ENCODE assay signal across 8 cellular contexts in the genomic region with DNA sequence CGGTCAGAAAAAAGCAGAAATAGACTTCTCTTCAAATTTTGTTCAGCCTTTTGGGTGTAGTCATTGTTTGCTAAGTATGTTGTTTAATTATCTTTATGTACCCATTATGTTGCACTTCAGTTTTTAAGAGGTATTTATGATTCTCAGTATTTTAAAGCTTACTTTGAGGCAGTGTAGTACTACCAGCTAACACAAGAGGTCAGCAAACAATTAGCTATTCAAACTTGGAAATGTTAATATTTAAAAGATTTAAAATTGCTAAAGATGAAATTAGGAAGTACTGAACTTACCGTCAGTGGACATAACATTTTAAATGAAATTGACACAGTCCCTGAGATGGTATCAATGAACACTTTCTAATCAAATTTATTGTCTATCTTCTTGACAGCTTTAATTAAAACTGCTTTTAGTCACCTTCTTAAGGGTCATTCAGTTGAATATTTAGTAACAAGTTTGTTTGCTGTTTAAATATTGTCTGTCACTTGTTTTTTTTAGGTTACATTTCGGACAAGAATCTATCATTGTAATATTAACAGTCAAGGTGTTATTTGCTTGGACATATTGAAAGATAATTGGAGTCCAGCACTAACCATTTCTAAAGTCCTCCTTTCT. TPM values are rescaled to one million over a fixed set of nuclear protein-coding genes. Genes with fewer than 3 reads are reported as not detected.
DNase-seq lines count a peak whose midpoint lies in the region; ATAC-seq and TF ChIP-seq lines count a peak whose summit lies in the region.

No MANE protein-coding gene starts in this region.

- H3K27ac ChIP-seq in OCI-LY7 (ENCODE audit: low read depth, low read length, poor library complexity, severe bottlenecking) (no peak overlapping the region), parathyroid adenoma (no peak overlapping the region), caudate nucleus (ENCODE audit: low read depth, low read length) (no peak overlapping the region)

- BruUV-seq in OCI-LY7 (replicated peaks; lab: Mats Ljungman, UMichigan) = no TSS peak

- no peak overlapping the region for H3K4me3 ChIP-seq in AG04449 (ENCODE audit: low read depth, low read length)
- H3K4me3 ChIP-seq in OCI-LY7 (ENCODE audit: low read depth, low read length, poor library complexity, severe bottlenecking) = no peak overlapping the region
- H3K4me3 ChIP-seq in parathyroid adenoma (ENCODE audit: low read depth, low read length) = no peak overlapping the region

- intact Hi-C loops in OCI-LY7 (cut with micrococcal nuclease; ENCODE audit: unreplicated experiment) = loop anchor here (2.0 kb wide), 2 partner anchors 56 to 350 kb away; partner anchors contain the start of gene NR1D2

- CTCF ChIA-PET in AG04449 (lab: Yijun Ruan, JAX) (interaction anchor here (0.6 to 5.8 kb wide), 29 partner anchors 8 to 741 kb away, joined by 3 to 70 read pairs (median 4); no protein-coding TSS in a partner anchor), OCI-LY7 (lab: Charles Lee; ENCODE audit: unreplicated experiment) (interaction anchor here (0.5 to 1.6 kb wide), 3 partner anchors 36 to 230 kb away, joined by 3 to 4 read pairs (median 3); no protein-coding TSS in a partner anchor)

- H3K36me3 ChIP-seq in OCI-LY7 (ENCODE audit: insufficient read depth, low read length) = peaks cover 61% of the 10 kb centered on the region
- H3K36me3 ChIP-seq in parathyroid adenoma (ENCODE audit: control insufficient read depth, insufficient read depth, low read length) = no peaks in the 10 kb centered on the region

- TF ChIP-seq CTCF in AG04449 (IDR thresholded peaks at IDR 0.05; ENCODE audit: insufficient read depth, low read length, missing control alignments) = peak; percentile 53
- peak; percentile 44 for TF ChIP-seq CTCF in GM13976 (IDR thresholded peaks at IDR 0.05; ENCODE audit: borderline replicate concordance, control extremely low read depth, extremely low read depth, insufficient read depth, missing control alignments)
- peak; percentile 98 for TF ChIP-seq CTCF in OCI-LY7 (conservative IDR thresholded peaks at IDR 0.05; ENCODE audit: low read length)
- peak; percentile 92 for TF ChIP-seq CTCF in parathyroid adenoma (IDR thresholded peaks at IDR 0.05)
- peak in 1 of 3 donors; percentile 46 for TF ChIP-seq CTCF in omental fat pad (IDR thresholded peaks at IDR 0.05)

- H3K27me3 ChIP-seq in parathyroid adenoma (ENCODE audit: control insufficient read depth, insufficient read depth, low read length) = no peaks in the 10 kb centered on the region

- H3K4me2 ChIP-seq in OCI-LY7 (ENCODE audit: low read length) (no peak overlapping the region), parathyroid adenoma (ENCODE audit: low read length) (no peak overlapping the region)

- in situ Hi-C loops in GM13976 (cut with MboI; ENCODE audit: low sequenced_read_pairs, unreplicated experiment) = loop anchor here (25.0 kb wide), 1 partner anchor 349 kb away; no protein-coding TSS in a partner anchor

- H3K9me3 ChIP-seq in OCI-LY7 (ENCODE audit: low read length) = no peaks in the 10 kb centered on the region
- no peaks in the 10 kb centered on the region for H3K9me3 ChIP-seq in parathyroid adenoma (ENCODE audit: control insufficient read depth, low read length)

- H3K9ac ChIP-seq in parathyroid adenoma = no peak overlapping the region

- no peaks in the 10 kb centered on the region for H3K9me2 ChIP-seq in OCI-LY7 (ENCODE audit: insufficient read depth, low read length)

- H4K20me1 ChIP-seq in OCI-LY7 (ENCODE audit: insufficient read depth, low read length) = peaks cover 20% of the 10 kb centered on the region; the same call in 1 of the 2 replicates

- DNase-seq in AG04449 (ENCODE audit: low read depth, low spot score) (no peak), GM13976 (ENCODE audit: low spot score) (no peak), OCI-LY7 (ENCODE audit: low spot score) (peak; percentile 48), erythroblast (lab: John Stamatoyannopoulos, UW) (peak; percentile 39 to 70), omental fat pad (ENCODE audit: low spot score) (no peak), caudate nucleus (lab: John Stamatoyannopoulos, UW) (no peak), GF-D8 (lab: John Stamatoyannopoulos, UW) (no peak)

- H3K79me2 ChIP-seq in OCI-LY7 (ENCODE audit: insufficient read depth, low read depth, low read length) (no peaks in the 10 kb centered on the region), parathyroid adenoma (no peaks in the 10 kb centered on the region)

- no peak for ATAC-seq in omental fat pad (ENCODE audit: low FRiP score)

- no peak for TF ChIP-seq POLR2A in erythroblast (IDR thresholded peaks at IDR 0.05; ENCODE audit: low read length)

- H2AFZ ChIP-seq in OCI-LY7 (ENCODE audit: low read length) (no peak overlapping the region), parathyroid adenoma (no peak overlapping the region)

- POLR2A ChIA-PET in AG04449 (lab: Yijun Ruan, JAX) = interaction anchor here (0.6 to 1.2 kb wide), 2 partner anchors 28 to 30 kb away, joined by 3 to 8 read pairs; partner anchors contain the start of genes NKIRAS1 and RPL15
- POLR2A ChIA-PET in OCI-LY7 (lab: Charles Lee) = interaction anchor here (0.6 to 3.2 kb wide), 11 partner anchors 8 to 1009 kb away, joined by 3 to 12 read pairs (median 4); partner anchors contain the start of genes NKIRAS1 and RPL15

- H3K4me1 ChIP-seq in OCI-LY7 (ENCODE audit: insufficient read depth, low read length, poor library complexity, severe bottlenecking) (peaks cover 11% of the 10 kb centered on the region), parathyroid adenoma (peaks cover 27% of the 10 kb centered on the region)

RNA-seq across cellular contexts. Expression of gene NKIRAS1, which starts 28.1 kb away (rescaled TPM):
- total RNA-seq in OCI-LY7 (2014; rRNA removed; shearing (Covaris generic)) = 4.0 and 4.1 TPM in 2 replicates
- total RNA-seq in OCI-LY7 (2022) (3.7 and 4.7 TPM in 2 replicates), omental fat pad (10 to 100 TPM in 3 of 4 donors, 1 to 10 TPM in 1; 8.9 to 15.1 (median 11.7) TPM)

RNA-seq across cellular contexts. Expression of gene RPL15, which starts 28.2 kb away (rescaled TPM):
- 2,205 and 2,390 TPM in 2 replicates for total RNA-seq in OCI-LY7 (2014; rRNA removed; shearing (Covaris generic))
- total RNA-seq in OCI-LY7 (2022) (2,355 and 2,716 TPM in 2 replicates), omental fat pad (1,000 to 10,000 TPM; 1,996 to 2,993 (median 2,303) TPM)

RNA-seq across cellular contexts. Expression of gene NR1D2, which starts 56.4 kb away (rescaled TPM):
- 5.0 and 7.9 TPM in 2 replicates for total RNA-seq in OCI-LY7 (2014; rRNA removed; shearing (Covaris generic))
- 5.7 and 8.8 TPM in 2 replicates for total RNA-seq in OCI-LY7 (2022)
- 10 to 100 TPM; 19.6 to 36.9 (median 22.7) TPM for total RNA-seq in omental fat pad

Comparison
In these comparisons a context has a peak if more than half of its experiments do, and no peak if none do; other contexts are left out.
1. DNase-seq: peak in OCI-LY7 (single experiment) and erythroblast (2 of 2); none in AG04449 (single experiment), GM13976 (single experiment), omental fat pad (single experiment), caudate nucleus (0 of 61) and GF-D8 (single experiment).